ENCODE assay signal across 8 cellular contexts in genomic region chrX:72714471-72714916, GRCh38. TPM values are rescaled to one million over a fixed set of nuclear protein-coding genes. Genes with fewer than 3 reads are reported as not detected.
A peak's percentile ranks its signal among the peaks of the same experiment; 100 is the strongest.
DNase-seq lines count a peak whose midpoint lies in the region; ATAC-seq, FAIRE-seq and TF ChIP-seq lines count a peak whose summit lies in the region.

No MANE protein-coding gene starts in this region.

- H3K36me3 ChIP-seq in aorta (ENCODE audit: control insufficient read depth in 1 of 2, insufficient read depth in 2 of 2, low read length in 1 of 2), result no peaks in the 10 kb centered on the region

- TF ChIP-seq RAD21 in A549 (conservative IDR thresholded peaks at IDR 0.05 in 1 of 2, IDR thresholded peaks at IDR 0.05 in 1 of 2), result no peak

- intact Hi-C loops in aorta (cut with DNase I), result no loop called here

- TF ChIP-seq EP300 in A549 (IDR thresholded peaks at IDR 0.05), result no peak

- peak; percentile 41 to 75 for DNase-seq in A549 (ENCODE audit: low read depth in 1 of 2, low spot score in 1 of 2)
- peak; percentile 11 for DNase-seq in NCI-H2081 treated with DMSO at 0.1 percent for 48 hours (lab: John Stamatoyannopoulos, UW)
- no peak for DNase-seq in activated T-cell treated with anti-CD3 and anti-CD28 coated beads, Interleukin-2, amount 50 U/mL, for 72 hours
- peak; percentile 70 to 87 for DNase-seq in foreskin fibroblast
- no peak for DNase-seq in naive thymus-derived CD8-positive, alpha-beta T cell
- DNase-seq in aorta, result peak; percentile 83 to 86
- DNase-seq in NOMO-1 treated with DMSO at 0.1 percent for 48 hours (lab: John Stamatoyannopoulos, UW; ENCODE audit: unreplicated experiment), result no peak

- H3K4me1 Mint-ChIP-seq in activated T-cell treated with anti-CD3 and anti-CD28 coated beads, Interleukin-2, amount 50 U/mL, for 72 hours (ENCODE audit: low read depth), result peaks cover 20% of the 10 kb centered on the region
- H3K4me1 Mint-ChIP-seq in naive thymus-derived CD8-positive, alpha-beta T cell, result peaks cover 3 to 15% (median 6%) of the 10 kb centered on the region in 4 donors

- H3K4me3 ChIP-seq in A549 (peak overlapping the region; percentile 75), GM08714 (ENCODE audit: low read length) (peak overlapping the region; percentile 17; the same call in 1 of the 2 replicates), foreskin fibroblast (ENCODE audit: low read depth in 1 of 2, low read length in 2 of 2) (peak overlapping the region; percentile 51 to 61), aorta (ENCODE audit: low read length in 2 of 2) (peak overlapping the region; percentile 27 to 52)

- no peaks in the 10 kb centered on the region for H3K27me3 ChIP-seq in aorta (ENCODE audit: control insufficient read depth in 1 of 2, insufficient read depth in 2 of 2, low read length in 1 of 2)

- H3K4me3 Mint-ChIP-seq in activated T-cell treated with anti-CD3 and anti-CD28 coated beads, Interleukin-2, amount 50 U/mL, for 72 hours, result peak overlapping the region; percentile 78 to 91
- H3K4me3 Mint-ChIP-seq in naive thymus-derived CD8-positive, alpha-beta T cell, result peak overlapping the region; percentile 64 to 87 (median 74)

- TF ChIP-seq POLR2A in A549 (IDR thresholded peaks at IDR 0.05; ENCODE audit: low read length), result no peak

- peak; percentile 28 for FAIRE-seq in A549 (lab: Jason Lieb, UNC)

- H3K9me3 ChIP-seq in A549 (no peaks in the 10 kb centered on the region), aorta (ENCODE audit: control insufficient read depth, low read length) (no peaks in the 10 kb centered on the region)

- POLR2A ChIA-PET in A549 (lab: Yijun Ruan, JAX), result interaction anchor here (1.2 kb wide), 1 partner anchor 437 kb away, joined by 6 read pairs; the partner anchor contains the start of gene RPS4X
- POLR2A ChIA-PET in naive thymus-derived CD8-positive, alpha-beta T cell (lab: Charles Lee), result no interaction called here

- peak overlapping the region; percentile 42 for H3K27ac Mint-ChIP-seq in activated T-cell treated with anti-CD3 and anti-CD28 coated beads, Interleukin-2, amount 50 U/mL, for 72 hours
- H3K27ac Mint-ChIP-seq in naive thymus-derived CD8-positive, alpha-beta T cell, result peak overlapping the region in 2 of 10 donors; percentile 9 to 11

- TF ChIP-seq CTCF in A549 (IDR thresholded peaks at IDR 0.05), result no peak; the same call in 2 of the 3 replicates
- no peak for TF ChIP-seq CTCF in foreskin fibroblast (IDR thresholded peaks at IDR 0.05; ENCODE audit: low read depth, low read length)

- H3K4me2 ChIP-seq in A549, result peak overlapping the region; percentile 86

- peak; percentile 89 to 90 for ATAC-seq in A549
- ATAC-seq in activated T-cell treated with anti-CD3 and anti-CD28 coated beads, Interleukin-2, amount 50 U/mL, for 72 hours (replicated peaks in 1 of 2), result peak; percentile 16 to 28
- peak; percentile 27 to 35 for ATAC-seq in naive thymus-derived CD8-positive, alpha-beta T cell
- peak; percentile 87 for ATAC-seq in aorta (ENCODE audit: low FRiP score)

- H3K9me3 Mint-ChIP-seq in activated T-cell treated with anti-CD3 and anti-CD28 coated beads, Interleukin-2, amount 50 U/mL, for 72 hours, result no peaks in the 10 kb centered on the region
- H3K9me3 Mint-ChIP-seq in naive thymus-derived CD8-positive, alpha-beta T cell, result no peaks in the 10 kb centered on the region

- peaks cover 0 to 3% of the 10 kb centered on the region in 2 donors for H3K36me3 Mint-ChIP-seq in activated T-cell treated with anti-CD3 and anti-CD28 coated beads, Interleukin-2, amount 50 U/mL, for 72 hours (ENCODE audit: insufficient read depth in 2 of 2)
- no peaks in the 10 kb centered on the region for H3K36me3 Mint-ChIP-seq in naive thymus-derived CD8-positive, alpha-beta T cell

- 5% methylated on average over 8 of the region's 13 CpGs for WGBS in A549 (ENCODE audit: missing lambda C conversion rate)
- 0 to 29% methylated on average over 13 of the region's 13 CpGs for WGBS in aorta, 2 donors

- peaks cover 35% of the 10 kb centered on the region for H3K27me3 Mint-ChIP-seq in activated T-cell treated with anti-CD3 and anti-CD28 coated beads, Interleukin-2, amount 50 U/mL, for 72 hours (ENCODE audit: low read depth)
- H3K27me3 Mint-ChIP-seq in naive thymus-derived CD8-positive, alpha-beta T cell, result peaks cover 0 to 8% (median 6%) of the 10 kb centered on the region in 5 donors

- peaks cover 8% of the 10 kb centered on the region; the same call in 1 of the 3 replicates for H3K4me1 ChIP-seq in A549
- no peaks in the 10 kb centered on the region for H3K4me1 ChIP-seq in aorta (ENCODE audit: control insufficient read depth in 1 of 2, insufficient read depth in 2 of 2, low read length in 2 of 2)

- CTCF ChIA-PET in A549 (lab: Yijun Ruan, JAX), result interaction anchor here (1.0 kb wide), 1 partner anchor 93 kb away, joined by 3 read pairs; no protein-coding TSS in a partner anchor

- peak overlapping the region; percentile 94 to 97 for H3K27ac ChIP-seq in A549
- H3K27ac ChIP-seq in aorta (ENCODE audit: low read depth in 1 of 2, low read length in 2 of 2), result peak overlapping the region; percentile 25 to 81

TF ChIP-seq in A549, 52 proteins besides CTCF, POLR2A, EP300 and RAD21:
- peak; percentile 18; the same call in 1 of the 2 replicates for TF ChIP-seq MAX (IDR thresholded peaks at IDR 0.05)
- 0 out of 2 replicates have a peak, but pooled peaks have one; percentile 29 for TF ChIP-seq RFX5 (IDR thresholded peaks at IDR 0.05)
- no peak for TF ChIP-seq GATA3 (IDR thresholded peaks at IDR 0.05; ENCODE audit: borderline replicate concordance)

RNA-seq across cellular contexts. Expression of gene PHKA1, which starts 0.4 kb away (rescaled TPM):
- polyA plus RNA-seq in A549 (2011; rRNA removed) (35.4 and 46.3 TPM in 2 replicates), A549 (2017; fragmentation: RNase III; extraction: RNeasy Plus Mini Kit Qiagen cat#74134 plus additional on column Dnase treatment) (18.1 to 19.3 TPM (median 18.3 TPM) in 3 replicates), aorta (10 to 100 TPM in 1 of 2 donors, 1 to 10 TPM in 1; 3.0 to 10.4 TPM)
- polyA plus RNA-seq in A549 (2012; cell fraction: cytosol; rRNA removed), result 14.8 and 18.1 TPM in 2 replicates
- 15.2 and 20.6 TPM in 2 replicates for polyA plus RNA-seq in A549 (2012; cell fraction: nucleus; rRNA removed)
- 32.8 and 35.4 TPM in 2 replicates for polyA minus RNA-seq in A549 (2011; rRNA and poly(A)+ RNA removed)
- 1 to 10 TPM; 5.9 to 7.5 TPM for total RNA-seq in activated T-cell treated with anti-CD3 and anti-CD28 coated beads, Interleukin-2, amount 50 U/mL, for 72 hours
- under 1 TPM; 0.65 to 0.80 TPM for total RNA-seq in naive thymus-derived CD8-positive, alpha-beta T cell
- polyA plus RNA-seq in naive thymus-derived CD8-positive, alpha-beta T cell, result under 1 TPM in 2 of 3 donors, not detected in 1; 0.06 to 0.26 TPM
- 10 to 100 TPM in 1 of 2 donors, 1 to 10 TPM in 1; 8.1 to 10.6 TPM for total RNA-seq in aorta

Comparison
In these comparisons a context has a peak if more than half of its experiments do, and no peak if none do; other contexts are left out.
1. ATAC-seq: peak in every context shown above with its lines; median percentile 90 in A549; 87 in aorta; 31 in naive thymus-derived CD8-positive, alpha-beta T cell; 22 in activated T-cell treated with anti-CD3 and anti-CD28 coated beads, Interleukin-2, amount 50 U/mL, for 72 hours.
2. DNase-seq: peak in A549 (2 of 2), NCI-H2081 treated with DMSO at 0.1 percent for 48 hours (single experiment), foreskin fibroblast (2 of 2) and aorta (2 of 2); none in activated T-cell treated with anti-CD3 and anti-CD28 coated beads, Interleukin-2, amount 50 U/mL, for 72 hours (0 of 2), naive thymus-derived CD8-positive, alpha-beta T cell (0 of 10) and NOMO-1 treated with DMSO at 0.1 percent for 48 hours (single experiment).
3. H3K4me3 ChIP-seq: peak in every context shown above with its lines; median percentile 75 in A549; 56 in foreskin fibroblast; 40 in aorta; 17 in GM08714.